Comparison of ENCODE assay signal across 19 cellular contexts in the genomic region with DNA sequence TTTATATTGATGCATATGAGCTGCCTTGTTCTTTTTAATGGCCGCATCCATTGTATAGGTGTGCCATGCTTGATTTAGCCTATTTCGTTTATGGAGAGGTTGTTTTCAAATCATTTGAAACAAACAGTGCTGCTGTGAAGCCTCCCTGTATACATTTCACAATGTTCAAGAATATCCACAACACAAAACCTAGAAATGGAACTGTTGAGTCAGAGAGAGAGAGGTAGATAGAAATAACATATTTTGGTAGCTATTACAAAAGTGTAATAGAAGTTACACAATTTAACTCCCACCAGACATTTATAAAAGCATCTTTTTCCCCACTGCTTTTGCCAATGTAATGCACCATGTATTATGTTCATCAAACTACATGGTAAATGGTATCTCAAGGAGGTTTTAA.
"Had no signal": no experiment of that assay in that cellular context is flagged by ENCODE, and none has a peak within 500 bp of the region (broad histone marks: within the 10 kb centered on the region; RNA-seq: fewer than 3 reads in every experiment).

No MANE protein-coding gene starts in this region.

- H3K36me3 ChIP-seq: colonic mucosa, esophagus squamous epithelium, gastroesophageal sphincter, prostate gland, transverse colon had no signal

- H3K27me3 ChIP-seq: colonic mucosa, esophagus squamous epithelium, gastroesophageal sphincter, testis, transverse colon had no signal

- H3K27ac ChIP-seq: colonic mucosa, esophagus squamous epithelium, gastroesophageal sphincter, parathyroid adenoma, prostate gland, skin epidermis, testis had no signal

- H3K27ac Mint-ChIP-seq: naive thymus-derived CD4-positive, alpha-beta T cell; nephron progenitor cell; stimulated activated naive B cell treated with anti-CD40 and anti-IgM and Interleukin-4, amounts not matched to agents 10 μg/mL and 1 μg/mL and 100 μg/mL, for 72 hours; stimulated activated naive CD8-positive, alpha-beta T cell treated with anti-CD3 and anti-CD28 coated beads, Interleukin-15, amount 100 ng/mL, for 72 hours had no signal

- DNase-seq: colonic mucosa; dermis blood vessel endothelial cell; esophagus squamous epithelium; foreskin fibroblast; glutamatergic neuron; islet precursor cell; mammary epithelial cell; naive thymus-derived CD4-positive, alpha-beta T cell; nephron progenitor cell; stimulated activated CD4-positive, alpha-beta T cell treated with anti-CD3 and anti-CD28 coated beads, Interleukin-2, amount 100 ng/mL, for 24 hours; stimulated activated CD4-positive, alpha-beta T cell treated with anti-CD3 and anti-CD28 coated beads, Interleukin-4, amount 100 ng/mL, for 4 hours; stimulated activated naive B cell treated with anti-CD40 and anti-IgM and Interleukin-4, amounts not matched to agents 10 μg/mL and 1 μg/mL and 100 μg/mL, for 72 hours; stimulated activated naive CD8-positive, alpha-beta T cell treated with anti-CD3 and anti-CD28 coated beads, Interleukin-15, amount 100 ng/mL, for 72 hours; testis; transverse colon had no signal

- H3K9ac ChIP-seq: parathyroid adenoma had no signal

- H3K4me3 Mint-ChIP-seq: naive thymus-derived CD4-positive, alpha-beta T cell; nephron progenitor cell; stimulated activated naive B cell treated with anti-CD40 and anti-IgM and Interleukin-4, amounts not matched to agents 10 μg/mL and 1 μg/mL and 100 μg/mL, for 72 hours; stimulated activated naive CD8-positive, alpha-beta T cell treated with anti-CD3 and anti-CD28 coated beads, Interleukin-15, amount 100 ng/mL, for 72 hours had no signal

- H3K4me1 ChIP-seq: colonic mucosa, esophagus squamous epithelium, gastroesophageal sphincter, parathyroid adenoma, prostate gland, testis had no signal

- H3K9me3 ChIP-seq: colonic mucosa, esophagus squamous epithelium, prostate gland, testis, transverse colon had no signal

- H3K4me1 Mint-ChIP-seq: naive thymus-derived CD4-positive, alpha-beta T cell; nephron progenitor cell; stimulated activated naive B cell treated with anti-CD40 and anti-IgM and Interleukin-4, amounts not matched to agents 10 μg/mL and 1 μg/mL and 100 μg/mL, for 72 hours; stimulated activated naive CD8-positive, alpha-beta T cell treated with anti-CD3 and anti-CD28 coated beads, Interleukin-15, amount 100 ng/mL, for 72 hours had no signal

- H2AFZ ChIP-seq: parathyroid adenoma had no signal

- H3K4me3 ChIP-seq: colonic mucosa, esophagus squamous epithelium, gastroesophageal sphincter, prostate gland, skin epidermis, testis, transverse colon had no signal

- H3K27me3 Mint-ChIP-seq: naive thymus-derived CD4-positive, alpha-beta T cell; stimulated activated naive B cell treated with anti-CD40 and anti-IgM and Interleukin-4, amounts not matched to agents 10 μg/mL and 1 μg/mL and 100 μg/mL, for 72 hours; stimulated activated naive CD8-positive, alpha-beta T cell treated with anti-CD3 and anti-CD28 coated beads, Interleukin-15, amount 100 ng/mL, for 72 hours had no signal
